In the genomic region with DNA sequence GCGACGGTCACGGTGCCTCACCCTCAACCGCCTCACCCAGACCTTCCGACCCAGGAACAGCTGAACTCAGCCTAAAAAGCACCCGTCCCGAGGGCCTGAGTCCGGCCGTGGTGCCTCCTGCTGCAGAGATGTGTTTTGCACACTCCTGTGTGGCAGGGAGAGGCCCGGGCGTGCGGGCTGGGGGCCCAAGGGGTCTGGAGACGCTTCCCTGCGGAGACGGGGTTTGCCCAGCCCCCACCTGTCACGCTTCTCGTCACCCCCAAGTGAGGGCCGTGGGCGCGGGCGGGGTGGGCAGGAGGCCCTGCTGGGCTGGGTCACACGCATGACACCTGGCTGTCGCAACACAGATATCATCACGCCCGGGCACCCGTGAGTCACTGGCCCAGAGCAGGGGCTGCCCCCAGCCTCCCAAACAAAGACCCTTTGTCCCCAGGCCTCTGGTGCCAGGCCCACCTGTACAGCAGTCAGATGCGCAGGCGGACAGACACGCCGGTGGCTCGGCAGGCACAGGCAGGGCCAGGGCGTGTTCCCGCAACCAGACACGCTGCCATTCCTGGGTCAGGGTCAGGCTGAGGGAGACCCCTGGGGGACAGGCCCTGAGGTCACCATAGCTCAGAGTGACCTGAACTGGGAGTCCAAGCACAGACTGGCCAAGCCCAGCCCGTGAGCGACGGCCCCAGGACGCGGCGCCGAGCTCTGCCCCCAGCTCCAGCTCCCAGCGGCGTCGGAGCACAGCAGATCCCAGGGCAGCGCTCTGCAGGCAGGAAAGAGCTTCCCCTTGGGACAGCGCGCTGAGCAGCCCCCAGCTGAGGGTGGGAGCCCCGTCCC, we compare ENCODE assay signal across 1 cellular context.
TF ChIP-seq lines count a peak whose summit lies in the region.

No MANE protein-coding gene starts in this region.

TF ChIP-seq in A549, 52 proteins besides CTCF, POLR2A, EP300 and RAD21 (continued from another document):
- no peak for TF ChIP-seq MAX (IDR thresholded peaks at IDR 0.05)
- TF ChIP-seq HDAC2 (IDR thresholded peaks at IDR 0.05), result no peak
- TF ChIP-seq ZSCAN20 (CRISPR knock-in tag; IDR thresholded peaks at IDR 0.05), result no peak
- TF ChIP-seq, protein P1, sequence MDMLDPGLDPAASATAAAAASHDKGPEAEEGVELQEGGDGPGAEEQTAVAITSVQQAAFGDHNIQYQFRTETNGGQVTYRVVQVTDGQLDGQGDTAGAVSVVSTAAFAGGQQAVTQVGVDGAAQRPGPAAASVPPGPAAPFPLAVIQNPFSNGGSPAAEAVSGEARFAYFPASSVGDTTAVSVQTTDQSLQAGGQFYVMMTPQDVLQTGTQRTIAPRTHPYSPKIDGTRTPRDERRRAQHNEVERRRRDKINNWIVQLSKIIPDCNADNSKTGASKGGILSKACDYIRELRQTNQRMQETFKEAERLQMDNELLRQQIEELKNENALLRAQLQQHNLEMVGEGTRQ (IDR thresholded peaks at IDR 0.05), result no peak
- TF ChIP-seq ZC3H11A (IDR thresholded peaks at IDR 0.05), result no peak
- TF ChIP-seq, protein P2, sequence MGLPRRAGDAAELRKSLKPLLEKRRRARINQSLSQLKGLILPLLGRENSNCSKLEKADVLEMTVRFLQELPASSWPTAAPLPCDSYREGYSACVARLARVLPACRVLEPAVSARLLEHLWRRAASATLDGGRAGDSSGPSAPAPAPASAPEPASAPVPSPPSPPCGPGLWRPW (IDR thresholded peaks at IDR 0.05), result no peak
- no peak for TF ChIP-seq KDM5A (IDR thresholded peaks at IDR 0.05)
- no peak for TF ChIP-seq HOXB13 (CRISPR knock-in tag; IDR thresholded peaks at IDR 0.05; ENCODE audit: low read depth)
- TF ChIP-seq CHD4 (IDR thresholded peaks at IDR 0.05; ENCODE audit: borderline replicate concordance), result no peak
